In genomic region chr22:32351875-32352274, GRCh38 we compare ENCODE assay signal across 14 cellular contexts. TPM values are rescaled to one million over a fixed set of nuclear protein-coding genes. Genes with fewer than 3 reads are reported as not detected.
"Had no signal": no experiment of that assay in that cellular context is flagged by ENCODE, and none has a peak within 500 bp of the region (broad histone marks: within the 10 kb centered on the region; RNA-seq: fewer than 3 reads in every experiment).

No MANE protein-coding gene starts in this region.

RNA-seq across cellular contexts. Expression of gene RFPL3, which starts 5.8 kb away (rescaled TPM):
- total RNA-seq: stomach, subcutaneous adipose tissue, suprapubic skin, temporal lobe, thoracic aorta, thyroid gland, tibial nerve, transverse colon, upper lobe of left lung, upper lobe of right lung, ureter, urinary bladder, uterus, vagina had no signal
- polyA plus RNA-seq: stomach, urinary bladder had no signal
